Comparison of ENCODE assay signal across 10 cellular contexts in the genomic region with DNA sequence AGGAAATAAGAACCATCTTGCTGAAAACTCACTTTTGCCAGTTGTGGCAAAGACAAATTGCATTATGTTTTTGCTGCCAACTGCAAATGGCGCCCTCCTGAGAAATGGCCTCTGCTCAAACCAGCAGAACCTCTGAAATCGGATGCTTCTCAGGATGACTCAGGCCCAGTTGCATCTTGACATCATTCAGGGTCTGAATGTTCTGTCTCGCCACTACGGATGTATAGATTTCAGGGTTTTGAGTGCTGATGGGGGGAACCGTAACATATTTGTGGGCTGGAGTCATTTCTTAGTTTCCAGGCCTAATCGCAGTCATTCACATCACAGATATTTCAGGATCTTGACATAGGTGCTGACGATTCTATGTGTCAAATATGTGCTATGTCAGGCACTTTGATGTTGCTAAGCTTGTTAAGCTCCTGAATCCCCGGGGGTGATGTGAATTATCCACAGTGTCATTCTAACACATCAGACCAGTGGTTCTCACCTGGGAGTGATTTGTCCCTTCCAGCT.
DNase-seq lines count a peak whose midpoint lies in the region; ATAC-seq and TF ChIP-seq lines count a peak whose summit lies in the region.
"Had no signal": no experiment of that assay in that cellular context is flagged by ENCODE, and none has a peak within 500 bp of the region (broad histone marks: within the 10 kb centered on the region; RNA-seq: fewer than 3 reads in every experiment).

No MANE protein-coding gene starts in this region.

- CTCF ChIA-PET in IMR-90 (lab: Yijun Ruan, JAX): no interaction called here

- peak overlapping the region; percentile 56 for H2AK9ac ChIP-seq in IMR-90 (replicated peaks; ENCODE audit: low read depth, low read length, poor library complexity)

- no peak overlapping the region; the same call in 1 of the 2 replicates for H3K9ac ChIP-seq in IMR-90 (ENCODE audit: low read depth, low read length)

- TF ChIP-seq POLR2A in IMR-90 (IDR thresholded peaks at IDR 0.05; ENCODE audit: low read depth, low read length) (no peak), uterus (IDR thresholded peaks at IDR 0.05) (no peak)

- H3K56ac ChIP-seq in IMR-90 (ENCODE audit: extremely low read depth, insufficient read depth, low read length): peak overlapping the region; percentile 50; the same call in 1 of the 2 replicates

- H2BK5ac ChIP-seq in IMR-90 (ENCODE audit: low read depth, low read length, poor library complexity, severe bottlenecking): peak overlapping the region; percentile 96

- H3K23ac ChIP-seq in IMR-90 (ENCODE audit: low read depth, low read length): peak overlapping the region; percentile 84; the same call in 1 of the 2 replicates

- in situ Hi-C loops in IMR-90 (cut with MboI; ENCODE audit: low sequenced_read_pairs): no loop called here

- ATAC-seq in IMR-90 (ENCODE audit: low read depth) (peak; percentile 90), GM21367 (IDR thresholded peaks at IDR 0.05; ENCODE audit: unreplicated experiment) (no peak)

- H3K9me1 ChIP-seq in IMR-90 (ENCODE audit: insufficient read depth, low read length): peaks cover 30% of the 10 kb centered on the region

- peak overlapping the region; percentile 87 for H3K27ac ChIP-seq in IMR-90 (ENCODE audit: insufficient read depth, low read length)
- no peak overlapping the region for H3K27ac ChIP-seq in uterus
- H3K27ac ChIP-seq: C4-2B, tibial artery had no signal

- TF ChIP-seq CTCF in IMR-90 (conservative IDR thresholded peaks at IDR 0.05; ENCODE audit: low read depth, low read length) (peak; percentile 24; the same call in 1 of the 2 replicates), choroid plexus epithelial cell (conservative IDR thresholded peaks at IDR 0.05; ENCODE audit: low read depth, low read length) (peak; percentile 30), uterus (IDR thresholded peaks at IDR 0.05) (no peak)

- peak overlapping the region; percentile 62 for H3K4me2 ChIP-seq in IMR-90 (ENCODE audit: low read depth, low read length)

- H3K9me3 ChIP-seq in IMR-90 (ENCODE audit: control insufficient read depth, insufficient read depth, low read length) (no peaks in the 10 kb centered on the region), uterus (no peaks in the 10 kb centered on the region)
- H3K9me3 ChIP-seq: tibial artery had no signal

- BruUV-seq in IMR-90 (replicated peaks; lab: Mats Ljungman, UMichigan): no TSS peak

- H3K18ac ChIP-seq in IMR-90 (ENCODE audit: low read depth, low read length): peak overlapping the region; percentile 85

- peak overlapping the region; percentile 97 for H2BK20ac ChIP-seq in IMR-90 (ENCODE audit: low read depth, low read length)

- peaks cover 0 to 25% of the 10 kb centered on the region in 2 experiments; a peak in 2 of 4 replicates for H3K79me1 ChIP-seq in IMR-90 (ENCODE audit: low read depth in 1 of 2, low read length in 2 of 2)

- peak overlapping the region; percentile 99 for H3K14ac ChIP-seq in IMR-90 (replicated peaks; ENCODE audit: low read depth, low read length)

- no peak overlapping the region for H2AFZ ChIP-seq in IMR-90 (replicated peaks; ENCODE audit: low read length, poor library complexity)

- DNase-seq in activated T-cell treated with anti-CD3 and anti-CD28 coated beads for 48 hours (ENCODE audit: low read depth) (peak; percentile 19), IMR-90 (peak; percentile 100), choroid plexus epithelial cell (ENCODE audit: low read depth) (peak; percentile 100), activated gamma-delta T cell treated with Interleukin-2 at 50 U/mL for 16 hours (no peak), uterus (no peak)
- no peak for DNase-seq in activated T-cell treated with anti-CD3 and anti-CD28 coated beads, Interleukin-2, amount 50 U/mL, for 1 hour
- peak; percentile 11 to 26 (median 11) for DNase-seq in stimulated activated CD4-positive, alpha-beta T cell treated with anti-CD3 and anti-CD28 coated beads, TNF-alpha, amount 100 ng/mL, for 48 hours (ENCODE audit: low read depth in 3 of 3)
- DNase-seq: tibial artery had no signal

- peak overlapping the region; percentile 99 for H3K4ac ChIP-seq in IMR-90 (ENCODE audit: low read depth, low read length)

- H3K4me3 ChIP-seq in IMR-90 (ENCODE audit: insufficient read depth, low read depth, low read length) (no peak overlapping the region), choroid plexus epithelial cell (ENCODE audit: low read depth, low read length) (no peak overlapping the region), uterus (no peak overlapping the region)
- H3K4me3 ChIP-seq: tibial artery had no signal

- H2BK15ac ChIP-seq in IMR-90 (ENCODE audit: low read depth, low read length): peak overlapping the region; percentile 33; the same call in 1 of the 3 replicates

- H3K36me3 ChIP-seq in IMR-90 (ENCODE audit: control insufficient read depth, insufficient read depth, low read length) (no peaks in the 10 kb centered on the region), uterus (no peaks in the 10 kb centered on the region)
- H3K36me3 ChIP-seq: tibial artery had no signal

- peak overlapping the region; percentile 100 for H4K91ac ChIP-seq in IMR-90 (ENCODE audit: insufficient read depth, low read depth, low read length)

- H4K8ac ChIP-seq in IMR-90 (ENCODE audit: low read depth in 2 of 2, low read length in 2 of 2): peak overlapping the region; percentile 90 to 98; a peak in 3 of 4 replicates

- TF ChIP-seq RAD21 in IMR-90 (IDR thresholded peaks at IDR 0.05; ENCODE audit: low read length): peak; percentile 27

- intact Hi-C loops in IMR-90 (cut with micrococcal nuclease): no loop called here
- intact Hi-C loops in uterus (cut with DNase I; ENCODE audit: low total_unique reads): no loop called here

- dilution Hi-C loops in IMR-90 (cut with HindIII; ENCODE audit: low sequenced_read_pairs, unreplicated experiment): no loop called here

- H3K27me3 ChIP-seq in IMR-90 (ENCODE audit: control insufficient read depth, insufficient read depth, low read length) (no peaks in the 10 kb centered on the region), uterus (no peaks in the 10 kb centered on the region)
- H3K27me3 ChIP-seq: tibial artery had no signal

- H2BK120ac ChIP-seq in IMR-90 (ENCODE audit: low read depth, low read length): peak overlapping the region; percentile 97

- WGBS in IMR-90 (ENCODE audit: extremely low coverage in 2 of 2, insufficient read length in 1 of 2), 2 experiments: 0% methylated on average over 3 of the region's 8 CpGs; no CpG with 5 or more reads in 1 of the 2 experiments

- peak overlapping the region; percentile 83 for H4K5ac ChIP-seq in IMR-90 (ENCODE audit: low read depth, low read length)

- H3K4me1 ChIP-seq in IMR-90 (ENCODE audit: control insufficient read depth, insufficient read depth, low read length): peaks cover 21% of the 10 kb centered on the region
- H3K4me1 ChIP-seq in uterus: no peaks in the 10 kb centered on the region
- H3K4me1 ChIP-seq: tibial artery had no signal

- peak overlapping the region; percentile 89 for H2AK5ac ChIP-seq in IMR-90 (ENCODE audit: low read depth, low read length)

- no peaks in the 10 kb centered on the region for H4K20me1 ChIP-seq in IMR-90 (ENCODE audit: insufficient read depth, low read length)

- POLR2A ChIA-PET in IMR-90 (lab: Charles Lee; ENCODE audit: unreplicated experiment): no interaction called here

TF ChIP-seq in IMR-90, 13 proteins besides CTCF, POLR2A, EP300 and RAD21:
- peak; percentile 44; the same call in 1 of the 2 replicates for TF ChIP-seq MAZ (IDR thresholded peaks at IDR 0.05; ENCODE audit: borderline replicate concordance, low read depth, low read length)
- peak; percentile 76; the same call in 1 of the 2 replicates for TF ChIP-seq CHD1 (IDR thresholded peaks at IDR 0.05; ENCODE audit: low read depth, low read length)
- peak; percentile 24; the same call in 1 of the 2 replicates for TF ChIP-seq SMC3 (IDR thresholded peaks at IDR 0.05; ENCODE audit: low read depth, low read length)
- TF ChIP-seq RCOR1 (IDR thresholded peaks at IDR 0.05; ENCODE audit: insufficient replicate concordance, low read length): peak; percentile 69
- peak; percentile 99 for TF ChIP-seq FOS (IDR thresholded peaks at IDR 0.05; ENCODE audit: low read depth, low read length)
- TF ChIP-seq RFX5 (IDR thresholded peaks at IDR 0.05; ENCODE audit: low read depth, low read length): no peak
- TF ChIP-seq MAFK (IDR thresholded peaks at IDR 0.05; ENCODE audit: low read depth, low read length): peak; percentile 80
- TF ChIP-seq, protein P1, sequence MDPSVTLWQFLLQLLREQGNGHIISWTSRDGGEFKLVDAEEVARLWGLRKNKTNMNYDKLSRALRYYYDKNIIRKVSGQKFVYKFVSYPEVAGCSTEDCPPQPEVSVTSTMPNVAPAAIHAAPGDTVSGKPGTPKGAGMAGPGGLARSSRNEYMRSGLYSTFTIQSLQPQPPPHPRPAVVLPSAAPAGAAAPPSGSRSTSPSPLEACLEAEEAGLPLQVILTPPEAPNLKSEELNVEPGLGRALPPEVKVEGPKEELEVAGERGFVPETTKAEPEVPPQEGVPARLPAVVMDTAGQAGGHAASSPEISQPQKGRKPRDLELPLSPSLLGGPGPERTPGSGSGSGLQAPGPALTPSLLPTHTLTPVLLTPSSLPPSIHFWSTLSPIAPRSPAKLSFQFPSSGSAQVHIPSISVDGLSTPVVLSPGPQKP (IDR thresholded peaks at IDR 0.05; ENCODE audit: borderline replicate concordance, low read depth, low read length): no peak
- TF ChIP-seq MXI1 (IDR thresholded peaks at IDR 0.05; ENCODE audit: borderline replicate concordance, low read depth, low read length): no peak
- TF ChIP-seq USF2 (IDR thresholded peaks at IDR 0.05; ENCODE audit: low read depth, low read length): no peak
- TF ChIP-seq CEBPB (IDR thresholded peaks at IDR 0.05; ENCODE audit: low read depth, low read length): peak; percentile 73
- peak; percentile 39 for TF ChIP-seq BHLHE40 (IDR thresholded peaks at IDR 0.05; ENCODE audit: low read depth, low read length)
- TF ChIP-seq NFE2L2 (IDR thresholded peaks at IDR 0.05; ENCODE audit: low read depth, low read length): peak; percentile 87

Comparison
In these comparisons a context has a peak if more than half of its experiments do, and no peak if none do; other contexts are left out.
1. DNase-seq: peak in activated T-cell treated with anti-CD3 and anti-CD28 coated beads for 48 hours (single experiment), IMR-90 (single experiment), choroid plexus epithelial cell (single experiment) and stimulated activated CD4-positive, alpha-beta T cell treated with anti-CD3 and anti-CD28 coated beads, TNF-alpha, amount 100 ng/mL, for 48 hours (3 of 3); none in activated T-cell treated with anti-CD3 and anti-CD28 coated beads, Interleukin-2, amount 50 U/mL, for 1 hour (single experiment), activated gamma-delta T cell treated with Interleukin-2 at 50 U/mL for 16 hours (single experiment) and uterus (0 of 2).
2. CTCF ChIP-seq: peak in IMR-90 (single experiment) and choroid plexus epithelial cell (single experiment); none in uterus (0 of 4).